Comparison of ENCODE assay signal across 8 cellular contexts in genomic region chr1:243255791-243256512, GRCh38. TPM values are rescaled to one million over a fixed set of nuclear protein-coding genes. Genes with fewer than 3 reads are reported as not detected.
A peak's percentile ranks its signal among the peaks of the same experiment; 100 is the strongest.
DNase-seq lines count a peak whose midpoint lies in the region; ATAC-seq, FAIRE-seq and TF ChIP-seq lines count a peak whose summit lies in the region.

TSS of gene SDCCAG8 (plus strand) at chr1:243256041. CDS start at chr1:243256174, 133 bp downstream.

- H3K27me3 Mint-ChIP-seq in CD14-positive monocyte (ENCODE audit: low read depth in 3 of 3): no peaks in the 10 kb centered on the region

- 0 out of 2 replicates have a peak, but pooled peaks have one; percentile 19 for TF ChIP-seq RAD21 in HepG2 (CRISPR knock-in tag; IDR thresholded peaks at IDR 0.05)

- intact Hi-C loops in CD14-positive monocyte (cut with micrococcal nuclease): loop anchor here in 1 of 2 donors (5.0 kb wide), 1 partner anchor 66 kb away; no protein-coding TSS in a partner anchor
- intact Hi-C loops in HepG2 (cut with micrococcal nuclease; ENCODE audit: unreplicated experiment): loop anchor here (5.0 kb wide), 1 partner anchor 1191 kb away; no protein-coding TSS in a partner anchor

- peaks cover 48% of the 10 kb centered on the region for H3K79me2 ChIP-seq in HepG2 (ENCODE audit: insufficient read depth, low read length)

- H3K36me3 ChIP-seq in HepG2 (replicated peaks in 1 of 2; ENCODE audit: control insufficient read depth in 1 of 2, insufficient read depth in 2 of 2, low read length in 2 of 2): no peaks in the 10 kb centered on the region

- peak within 1 kb of the TSS; percentile 87 for H3K27ac ChIP-seq in HepG2 (ENCODE audit: extremely low read length, insufficient read depth, low read length)

- H3K4me3 Mint-ChIP-seq in CD14-positive monocyte: peak within 1 kb of the TSS; percentile 97 to 99

- H3K4me2 ChIP-seq in HepG2 (ENCODE audit: low read depth, low read length): peak within 1 kb of the TSS; percentile 87

- TF ChIP-seq EP300 in HepG2 (IDR thresholded peaks at IDR 0.05; ENCODE audit: low read depth in 2 of 2, low read length in 2 of 2) (no peak), HepG2 (CRISPR knock-in tag; IDR thresholded peaks at IDR 0.05; ENCODE audit: borderline replicate concordance) (no peak)

- peaks cover 44% of the 10 kb centered on the region for H3K4me1 Mint-ChIP-seq in CD14-positive monocyte

- H3K9ac ChIP-seq in HepG2 (ENCODE audit: insufficient read depth, low read depth, low read length): peak within 1 kb of the TSS; percentile 82

- H3K9me3 ChIP-seq in HepG2 (ENCODE audit: low read length): no peaks in the 10 kb centered on the region

- H3K36me3 Mint-ChIP-seq in CD14-positive monocyte: peaks cover 6 to 8% of the 10 kb centered on the region in 2 donors

- H3K4me3 ChIP-seq in HepG2 (replicated peaks in 1 of 3; ENCODE audit: insufficient read depth in 1 of 3, low read depth in 2 of 3, low read length in 3 of 3): peak within 1 kb of the TSS; percentile 88 to 99 (median 93)

- in situ Hi-C loops in HepG2 (cut with HindIII; ENCODE audit: extremely low pct_ligation_motif_present, low pct_unique_long_range_greater_than_20kb): no loop called here

- peaks cover 10% of the 10 kb centered on the region for H4K20me1 ChIP-seq in HepG2 (ENCODE audit: insufficient read depth, low read length)

- peak; percentile 96 for DNase-seq in CD14-positive monocyte (ENCODE audit: low spot score)
- peak; percentile 100 for DNase-seq in NCI-H82 (lab: John Stamatoyannopoulos, UW)
- DNase-seq in activated CD4-positive, alpha-beta T cell treated with anti-CD3 and anti-CD28 coated beads, Interleukin-2, amount 50 U/mL, for 48 hours: peak; percentile 93 to 95
- peak; percentile 100 for DNase-seq in dermis microvascular lymphatic vessel endothelial cell (ENCODE audit: low read depth in 2 of 2)
- peak; percentile 99 for DNase-seq in HepG2 (ENCODE audit: low spot score)
- peak; percentile 91 for DNase-seq in stimulated activated CD4-positive, alpha-beta T cell treated with anti-CD3 and anti-CD28 coated beads, Interleukin-4, amount 100 ng/mL, for 1 hour

- TSS peak; percentile 78 for BruUV-seq in HepG2 (replicated peaks; lab: Mats Ljungman, UMichigan)

- ATAC-seq in GM19397 (IDR thresholded peaks at IDR 0.05; ENCODE audit: unreplicated experiment) (peak; percentile 71), HG03571 (IDR thresholded peaks at IDR 0.05; ENCODE audit: unreplicated experiment) (peak; percentile 71), HepG2 (peak; percentile 91)

- peak; percentile 87 for TF ChIP-seq POLR2A in HepG2 (IDR thresholded peaks at IDR 0.05; ENCODE audit: insufficient read depth in 1 of 2, low read depth in 2 of 2, low read length in 2 of 2)

- H2AFZ ChIP-seq in HepG2 (ENCODE audit: low read length): peak within 1 kb of the TSS; percentile 82

- no peak for FAIRE-seq in HepG2 (lab: Jason Lieb, UNC)

- no peaks in the 10 kb centered on the region; a peak in 1 of 5 replicates for H3K27me3 ChIP-seq in HepG2 (ENCODE audit: control insufficient read depth in 1 of 2, insufficient read depth in 2 of 2, low read length in 2 of 2)

- 2% methylated on average over 4 of the region's 32 CpGs for WGBS in HepG2 (ENCODE audit: low lambda C conversion rate)

- CTCF ChIA-PET in HepG2 (lab: Yijun Ruan, JAX; ENCODE audit: low intra/inter-chr PET ratio, low total read pairs): no interaction called here

- H3K4me1 ChIP-seq in HepG2 (ENCODE audit: insufficient read depth, low read length): peaks cover 34% of the 10 kb centered on the region

- peak within 1 kb of the TSS; percentile 99 to 100 (median 99) for H3K27ac Mint-ChIP-seq in CD14-positive monocyte

- no peak for TF ChIP-seq CTCF in CD14-positive monocyte (IDR thresholded peaks at IDR 0.05)
- TF ChIP-seq CTCF in HepG2 (CRISPR knock-in tag; IDR thresholded peaks at IDR 0.05): no peak

- POLR2A ChIA-PET in HepG2 (lab: Yijun Ruan, JAX): interaction anchor here (0.5 to 1.2 kb wide), 7 partner anchors 8 to 1195 kb away, joined by 3 to 6 read pairs (median 3); partner anchors contain the start of gene ADSS2

- peaks cover 0 to 2% (median 0%) of the 10 kb centered on the region in 7 donors for H3K9me3 Mint-ChIP-seq in CD14-positive monocyte

TF ChIP-seq in HepG2, 621 proteins besides CTCF, POLR2A, EP300 and RAD21 (continues in another document):
- TF ChIP-seq SALL1 (CRISPR knock-in tag; IDR thresholded peaks at IDR 0.05) (peak; percentile 56; the same call in 1 of the 2 replicates), IRF2 (CRISPR knock-in tag; IDR thresholded peaks at IDR 0.05) (0 out of 2 replicates have a peak, but pooled peaks have one; percentile 41), HMGXB4 (CRISPR knock-in tag; IDR thresholded peaks at IDR 0.05; ENCODE audit: borderline replicate concordance in 1 of 2, low read depth in 1 of 2) (peak in 1 of 2 experiments; percentile 11; a peak in 1 of 4 replicates), ZNF569 (CRISPR knock-in tag; IDR thresholded peaks at IDR 0.05; ENCODE audit: borderline replicate concordance) (0 out of 2 replicates have a peak, but pooled peaks have one; percentile 46), KDM2A (CRISPR knock-in tag; IDR thresholded peaks at IDR 0.05; ENCODE audit: borderline replicate concordance, low read depth) (peak; percentile 53; the same call in 1 of the 2 replicates), ZNF335 (CRISPR knock-in tag; IDR thresholded peaks at IDR 0.05) (peak; percentile 62), ZNF558 (CRISPR knock-in tag; IDR thresholded peaks at IDR 0.05; ENCODE audit: borderline replicate concordance) (peak; percentile 68; the same call in 1 of the 2 replicates), ZNF790 (CRISPR knock-in tag; IDR thresholded peaks at IDR 0.05; ENCODE audit: borderline replicate concordance) (0 out of 2 replicates have a peak, but pooled peaks have one; percentile 27), HDAC1 (CRISPR knock-in tag; IDR thresholded peaks at IDR 0.05) (peak; percentile 23; the same call in 1 of the 2 replicates)

RNA-seq across cellular contexts. Expression of gene SDCCAG8, which starts in this region (rescaled TPM):
- 10 to 100 TPM; 33.2 to 34.4 TPM for polyA plus RNA-seq in CD14-positive monocyte
- 21.4 and 22.5 TPM in 2 replicates for total RNA-seq in dermis microvascular lymphatic vessel endothelial cell
- 9.5 and 10.1 TPM in 2 replicates for total RNA-seq in HepG2 (2016; rRNA removed; fragmentation: Illumina TruSeq; extraction: Trizol)
- 22.4 and 23.3 TPM in 2 replicates for total RNA-seq in HepG2 (2016; cell fraction: cytosol; rRNA removed; fragmentation: Illumina TruSeq; extraction: Trizol; ENCODE audit: low read depth)
- 9.6 and 10.2 TPM in 2 replicates for total RNA-seq in HepG2 (2016; cell fraction: insoluble cytoplasmic fraction; rRNA removed; fragmentation: Illumina TruSeq; extraction: Trizol)
- total RNA-seq in HepG2 (2016; cell fraction: membrane; rRNA removed; fragmentation: Illumina TruSeq; extraction: Trizol): 9.4 and 13.3 TPM in 2 replicates
- 14.5 and 14.9 TPM in 2 replicates for total RNA-seq in HepG2 (2016; cell fraction: nucleus; rRNA removed; fragmentation: Illumina TruSeq; extraction: Trizol)
- polyA plus RNA-seq in HepG2 (2011; rRNA removed): 11.4 and 13.4 TPM in 2 replicates
- polyA plus RNA-seq in HepG2 (2011; cell fraction: cytosol; rRNA removed): 5.1 and 5.9 TPM in 2 replicates
- polyA plus RNA-seq in HepG2 (2011; cell fraction: nucleus; rRNA removed): 10.1 and 12.4 TPM in 2 replicates
- 9.1 and 9.7 TPM in 2 replicates for polyA plus RNA-seq in HepG2 (2012)
- 1.4 and 2.3 TPM in 2 replicates for polyA plus RNA-seq in HepG2 (2016; cell fraction: cytosol; fragmentation: Illumina TruSeq; extraction: Trizol; ENCODE audit: low read depth)
- 9.1 and 12.0 TPM in 2 replicates for polyA plus RNA-seq in HepG2 (2016; cell fraction: insoluble cytoplasmic fraction; fragmentation: Illumina TruSeq; extraction: Trizol; ENCODE audit: low read depth)
- polyA plus RNA-seq in HepG2 (2016; cell fraction: membrane; fragmentation: Illumina TruSeq; extraction: Trizol; ENCODE audit: low read depth): 1.9 and 2.2 TPM in 2 replicates
- 10.0 and 12.7 TPM in 2 replicates for polyA plus RNA-seq in HepG2 (2016; cell fraction: nucleus; fragmentation: Illumina TruSeq; extraction: Trizol; ENCODE audit: insufficient read depth, low read depth)
- 4.4 and 8.7 TPM in 2 replicates for polyA minus RNA-seq in HepG2 (2011; rRNA and poly(A)+ RNA removed; ENCODE audit: low replicate concordance)
- 5.3 and 6.1 TPM in 2 replicates for polyA minus RNA-seq in HepG2 (2011; cell fraction: cytosol; rRNA and poly(A)+ RNA removed)
- polyA minus RNA-seq in HepG2 (2011; cell fraction: nucleus; rRNA and poly(A)+ RNA removed): 22.0 and 40.3 TPM in 2 replicates

Comparison
In these comparisons a context has a peak if more than half of its experiments do, and no peak if none do; other contexts are left out.
1. Peak in every context shown above with its lines: DNase-seq, ATAC-seq, H3K4me3 ChIP-seq and H3K27ac ChIP-seq.